In the genomic region with DNA sequence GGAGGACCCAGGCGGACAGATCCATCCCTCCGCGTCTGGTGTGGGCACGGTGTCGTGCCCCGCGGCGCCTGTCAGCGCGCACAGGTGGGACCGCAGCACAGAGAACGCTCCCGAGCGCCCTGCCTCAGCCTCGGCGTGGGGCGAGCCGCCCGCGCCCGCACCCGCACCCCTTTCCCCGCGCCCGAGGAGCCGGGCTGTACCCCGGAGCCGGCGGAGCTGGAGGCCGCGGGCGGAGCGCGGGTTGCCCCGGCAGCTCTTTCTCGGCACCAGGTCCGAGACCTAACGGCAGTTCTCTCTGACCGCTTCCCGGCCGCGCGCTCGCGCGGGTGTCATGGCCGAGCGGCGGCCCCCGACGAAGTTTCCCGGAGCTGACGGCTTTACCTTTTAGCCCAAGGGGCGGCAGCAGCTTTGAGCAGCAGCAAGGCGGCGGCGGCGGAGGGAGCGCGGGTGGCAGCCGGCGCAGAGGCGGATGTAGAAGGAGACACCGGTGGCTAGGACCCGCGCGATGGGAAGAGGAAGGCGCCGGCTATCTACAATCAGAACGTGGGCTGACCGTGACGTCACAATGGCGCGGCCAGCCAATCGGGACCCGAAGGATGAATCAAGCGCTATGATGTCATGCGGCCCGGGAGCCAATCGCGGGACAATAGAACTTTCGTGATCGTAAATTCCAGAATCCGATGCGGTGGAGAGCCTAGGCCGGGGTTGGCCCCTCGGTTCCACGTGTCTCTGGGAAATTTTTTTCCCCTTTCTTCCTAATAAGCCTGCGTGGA, we compare ENCODE assay signal across 1 cellular context.
TF ChIP-seq lines count a peak whose summit lies in the region.

A gene with protein sequence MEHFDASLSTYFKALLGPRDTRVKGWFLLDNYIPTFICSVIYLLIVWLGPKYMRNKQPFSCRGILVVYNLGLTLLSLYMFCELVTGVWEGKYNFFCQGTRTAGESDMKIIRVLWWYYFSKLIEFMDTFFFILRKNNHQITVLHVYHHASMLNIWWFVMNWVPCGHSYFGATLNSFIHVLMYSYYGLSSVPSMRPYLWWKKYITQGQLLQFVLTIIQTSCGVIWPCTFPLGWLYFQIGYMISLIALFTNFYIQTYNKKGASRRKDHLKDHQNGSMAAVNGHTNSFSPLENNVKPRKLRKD (minus strand): TSS at position 515 of the 773 bp plus-strand sequence. CDS start 53,251 bp downstream, outside the sequence.

TF ChIP-seq in H1, 55 proteins besides CTCF, POLR2A, EP300 and RAD21 (continued from another document):
- no peak for TF ChIP-seq SP2 (IDR thresholded peaks at IDR 0.05; ENCODE audit: low read length)
- TF ChIP-seq TEAD4 (IDR thresholded peaks at IDR 0.05; ENCODE audit: low read depth, low read length), result no peak
- no peak for TF ChIP-seq POU5F1 (IDR thresholded peaks at IDR 0.05; ENCODE audit: low read depth, low read length)
- peak; percentile 57 for TF ChIP-seq TAF1 (IDR thresholded peaks at IDR 0.05; ENCODE audit: low read depth, low read length)
